Comparison of ENCODE assay signal across 28 cellular contexts in genomic region chr9:3951266-3951665, GRCh38.
DNase-seq lines count a peak whose midpoint lies in the region; ATAC-seq, FAIRE-seq and TF ChIP-seq lines count a peak whose summit lies in the region.
"Had no signal": no experiment of that assay in that cellular context is flagged by ENCODE, and none has a peak within 500 bp of the region (broad histone marks: within the 10 kb centered on the region; RNA-seq: fewer than 3 reads in every experiment).

No MANE protein-coding gene starts in this region.

- in situ Hi-C loops in HAP-1 (cut with MboI; ENCODE audit: low sequenced_read_pairs) = no loop called here
- in situ Hi-C loops in gastrocnemius medialis (cut with MboI; ENCODE audit: low sequenced_read_pairs in 4 of 4) = no loop called here

- H3K36me3 Mint-ChIP-seq in astrocyte (ENCODE audit: low read depth, unreplicated experiment) = peaks cover 3% of the 10 kb centered on the region
- H3K36me3 Mint-ChIP-seq: activated naive CD8-positive, alpha-beta T cell treated with anti-CD3 and anti-CD28 coated beads for 36 hours; CD4-positive, CD25-positive, alpha-beta regulatory T cell had no signal

- H3K9me3 Mint-ChIP-seq in astrocyte (ENCODE audit: unreplicated experiment) = no peaks in the 10 kb centered on the region
- H3K9me3 Mint-ChIP-seq: activated naive CD8-positive, alpha-beta T cell treated with anti-CD3 and anti-CD28 coated beads for 36 hours; CD4-positive, CD25-positive, alpha-beta regulatory T cell; HFFc6; nephron had no signal

- DNase-seq in HAP-1 (ENCODE audit: low spot score in 2 of 2) (peak in 1 of 2 experiments; percentile 65), astrocyte (ENCODE audit: low read depth) (no peak), fibroblast of pulmonary artery (ENCODE audit: low read depth) (peak; percentile 36), osteoblast (ENCODE audit: insufficient read length, low spot score, missing footprints) (no peak), gastrocnemius medialis (no peak), NOMO-1 treated with DMSO at 0.1 percent for 48 hours (lab: John Stamatoyannopoulos, UW; ENCODE audit: unreplicated experiment) (no peak)
- DNase-seq: activated CD4-positive, alpha-beta T cell treated with anti-CD3 and anti-CD28 coated beads for 36 hours; activated CD8-positive, alpha-beta memory T cell treated with anti-CD3 and anti-CD28 coated beads for 24 hours; activated effector memory CD4-positive, alpha-beta T cell treated with anti-CD3 and anti-CD28 coated beads, Interleukin-2, amount 50 U/mL, for 16 hours; activated naive CD8-positive, alpha-beta T cell treated with anti-CD3 and anti-CD28 coated beads for 36 hours; CD4-positive, CD25-positive, alpha-beta regulatory T cell; effector CD8-positive, alpha-beta T cell; erythroblast; GM23248; HFFc6; hippocampal formation; Karpas-422; MV-4-11; NCI-H1436 treated with DMSO at 0.1 percent for 48 hours; NCI-H2107; NCI-H446; pancreas; upper lobe of left lung had no signal

- H3K79me2 ChIP-seq in astrocyte (ENCODE audit: insufficient read depth, low read length) = peaks cover 47% of the 10 kb centered on the region
- H3K79me2 ChIP-seq in osteoblast (ENCODE audit: insufficient read depth, low read length) = no peaks in the 10 kb centered on the region

- H3K9ac ChIP-seq in astrocyte (ENCODE audit: low read length) = no peak overlapping the region
- H3K9ac ChIP-seq: GM23248 had no signal

- H3K36me3 ChIP-seq in HAP-1 (replicated peaks) = no peaks in the 10 kb centered on the region
- no peaks in the 10 kb centered on the region for H3K36me3 ChIP-seq in astrocyte (ENCODE audit: insufficient read depth, low read length)
- H3K36me3 ChIP-seq in osteoblast (ENCODE audit: insufficient read depth, low read length) = no peaks in the 10 kb centered on the region
- no peaks in the 10 kb centered on the region for H3K36me3 ChIP-seq in gastrocnemius medialis
- H3K36me3 ChIP-seq: gastroesophageal sphincter, pancreas, upper lobe of left lung had no signal

- H3K4me2 ChIP-seq in astrocyte (ENCODE audit: low read length) (peak overlapping the region; percentile 51), osteoblast (ENCODE audit: insufficient read depth, low read length) (peak overlapping the region; percentile 31)

- H3K27me3 ChIP-seq in HAP-1 (ENCODE audit: low read depth) = no peaks in the 10 kb centered on the region
- H3K27me3 ChIP-seq in astrocyte (ENCODE audit: insufficient read depth, low read length) = no peaks in the 10 kb centered on the region
- no peaks in the 10 kb centered on the region for H3K27me3 ChIP-seq in osteoblast (ENCODE audit: insufficient read depth, low read length)
- H3K27me3 ChIP-seq in gastrocnemius medialis = no peaks in the 10 kb centered on the region
- H3K27me3 ChIP-seq: gastroesophageal sphincter, pancreas, upper lobe of left lung had no signal

- 0 out of 2 replicates have a peak overlapping the region, but pooled peaks have one; percentile 2 for H3K4me3 ChIP-seq in HAP-1
- H3K4me3 ChIP-seq in astrocyte (ENCODE audit: insufficient read depth, low read depth, low read length) = no peak overlapping the region
- peak overlapping the region; percentile 3 for H3K4me3 ChIP-seq in fibroblast of pulmonary artery (replicated peaks; ENCODE audit: low read depth, low read length)
- H3K4me3 ChIP-seq in osteoblast (ENCODE audit: insufficient read depth, low read length) = no peak overlapping the region
- H3K4me3 ChIP-seq in gastrocnemius medialis = no peak overlapping the region
- H3K4me3 ChIP-seq: gastroesophageal sphincter, GM23248, pancreas had no signal

- no peak for ATAC-seq in gastrocnemius medialis
- ATAC-seq in GM21367 (IDR thresholded peaks at IDR 0.05; ENCODE audit: unreplicated experiment) = no peak
- ATAC-seq: activated CD4-positive, alpha-beta T cell treated with anti-CD3 and anti-CD28 coated beads for 36 hours; gastroesophageal sphincter; pancreas had no signal

- no peak for TF ChIP-seq POLR2A in gastrocnemius medialis (IDR thresholded peaks at IDR 0.05)

- no peak for FAIRE-seq in astrocyte (lab: Jason Lieb, UNC)
- FAIRE-seq: GM12891, pancreas had no signal

- H3K27ac ChIP-seq in astrocyte (ENCODE audit: low read depth, low read length) (no peak overlapping the region), osteoblast (ENCODE audit: low read depth, low read length) (no peak overlapping the region), gastrocnemius medialis (no peak overlapping the region)
- H3K27ac ChIP-seq: gastroesophageal sphincter, GM23248, HL-60, pancreas had no signal

- H3K27me3 Mint-ChIP-seq in astrocyte (ENCODE audit: low read depth, unreplicated experiment) = no peaks in the 10 kb centered on the region
- H3K27me3 Mint-ChIP-seq: activated naive CD8-positive, alpha-beta T cell treated with anti-CD3 and anti-CD28 coated beads for 36 hours had no signal

- no peak overlapping the region for H3K4me3 Mint-ChIP-seq in astrocyte (ENCODE audit: unreplicated experiment)
- H3K4me3 Mint-ChIP-seq: activated CD4-positive, alpha-beta T cell treated with anti-CD3 and anti-CD28 coated beads for 36 hours; activated naive CD8-positive, alpha-beta T cell treated with anti-CD3 and anti-CD28 coated beads for 36 hours; CD4-positive, CD25-positive, alpha-beta regulatory T cell; HFFc6; nephron had no signal

- H3K9me3 ChIP-seq in HAP-1 = no peaks in the 10 kb centered on the region
- no peaks in the 10 kb centered on the region for H3K9me3 ChIP-seq in astrocyte (ENCODE audit: insufficient read depth, low read depth, low read length)
- H3K9me3 ChIP-seq in osteoblast (ENCODE audit: low read depth, low read length) = no peaks in the 10 kb centered on the region
- no peaks in the 10 kb centered on the region for H3K9me3 ChIP-seq in gastrocnemius medialis
- H3K9me3 ChIP-seq: gastroesophageal sphincter, pancreas, upper lobe of left lung had no signal

- H3K4me1 Mint-ChIP-seq in astrocyte (ENCODE audit: low read depth, unreplicated experiment) = peaks cover 34% of the 10 kb centered on the region
- H3K4me1 Mint-ChIP-seq: CD4-positive, CD25-positive, alpha-beta regulatory T cell had no signal

- no peak overlapping the region for H3K27ac Mint-ChIP-seq in astrocyte (ENCODE audit: unreplicated experiment)
- H3K27ac Mint-ChIP-seq: activated CD4-positive, alpha-beta T cell treated with anti-CD3 and anti-CD28 coated beads for 36 hours; activated naive CD8-positive, alpha-beta T cell treated with anti-CD3 and anti-CD28 coated beads for 36 hours; CD4-positive, CD25-positive, alpha-beta regulatory T cell; HFFc6; nephron had no signal

- H2AFZ ChIP-seq in astrocyte (ENCODE audit: low read depth, low read length) (no peak overlapping the region), osteoblast (ENCODE audit: low read length) (no peak overlapping the region)
- H2AFZ ChIP-seq: GM23248 had no signal

- intact Hi-C loops in gastrocnemius medialis (cut with DNase I; ENCODE audit: low total_unique reads) = loop anchor here (10.0 kb wide), 1 partner anchor 66 kb away; no protein-coding TSS in a partner anchor

- H3K4me1 ChIP-seq in HAP-1 (peaks cover 68% of the 10 kb centered on the region), astrocyte (ENCODE audit: insufficient read depth, low read length) (peaks cover 43% of the 10 kb centered on the region), osteoblast (ENCODE audit: insufficient read depth, low read length) (peaks cover 18% of the 10 kb centered on the region), gastrocnemius medialis (no peaks in the 10 kb centered on the region)
- H3K4me1 ChIP-seq: gastroesophageal sphincter, pancreas had no signal

- no peak for TF ChIP-seq CTCF in astrocyte (IDR thresholded peaks at IDR 0.05; ENCODE audit: insufficient read depth, low read depth, low read length)
- no peak for TF ChIP-seq CTCF in fibroblast of pulmonary artery (IDR thresholded peaks at IDR 0.05; ENCODE audit: low read length, missing control alignments)
- TF ChIP-seq CTCF in osteoblast (IDR thresholded peaks at IDR 0.05; ENCODE audit: extremely low read depth, low read depth, low read length) = no peak
- no peak for TF ChIP-seq CTCF in gastrocnemius medialis (IDR thresholded peaks at IDR 0.05 in 4 of 5, conservative IDR thresholded peaks at IDR 0.05 in 1 of 5)

- peaks cover 4% of the 10 kb centered on the region for H4K20me1 ChIP-seq in astrocyte (ENCODE audit: insufficient read depth, low read length)
- H4K20me1 ChIP-seq in osteoblast (ENCODE audit: insufficient read depth, low read length) = no peaks in the 10 kb centered on the region

Comparison
In these comparisons a context has a peak if more than half of its experiments do, and no peak if none do; other contexts are left out.
1. H3K4me3 ChIP-seq: peak in HAP-1 (single experiment) and fibroblast of pulmonary artery (single experiment); none in astrocyte (single experiment), osteoblast (single experiment) and gastrocnemius medialis (0 of 4).